In the genomic region with DNA sequence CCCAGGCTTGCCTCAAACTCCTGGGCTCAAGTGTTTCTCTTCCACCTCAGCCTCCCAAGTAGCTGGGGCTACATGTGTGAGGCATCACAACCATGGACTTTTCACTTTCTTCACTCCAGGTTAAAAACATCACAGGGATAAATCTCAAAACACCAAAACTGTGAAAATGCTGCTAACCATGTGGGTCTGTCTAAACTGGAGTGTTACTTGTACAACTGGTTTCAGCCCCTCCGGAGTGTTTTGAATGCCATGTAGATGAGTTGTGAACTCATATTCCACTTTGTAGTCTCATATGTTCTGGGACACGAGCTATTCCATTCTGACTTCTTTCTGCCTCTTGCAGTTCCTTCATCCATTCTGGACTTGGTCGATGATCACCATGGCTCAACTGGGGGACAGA, we compare ENCODE assay signal across 29 cellular contexts.
"Had no signal": no experiment of that assay in that cellular context is flagged by ENCODE, and none has a peak within 500 bp of the region (broad histone marks: within the 10 kb centered on the region; RNA-seq: fewer than 3 reads in every experiment).

No MANE protein-coding gene starts in this region.

- H3K36me3 Mint-ChIP-seq: naive B cell; natural killer cell; stimulated activated memory B cell treated with anti-CD40 and anti-IgM and Interleukin-4, amounts not matched to agents 10 μg/mL and 1 μg/mL and 100 μg/mL, for 72 hours had no signal

- H3K4me1 Mint-ChIP-seq: naive B cell, natural killer cell had no signal

- H3K27me3 Mint-ChIP-seq: progenitor cell of endocrine pancreas had no signal

- H3K9me3 ChIP-seq: left ventricle myocardium inferior, neutrophil, ovary, right atrium auricular region, right lobe of liver, tibial nerve, upper lobe of right lung, uterus had no signal

- DNase-seq: hippocampal formation; kidney; left ventricle myocardium inferior; mesendoderm; naive B cell; natural killer cell; nephron progenitor cell; occipital lobe; ovary; right lobe of liver; stimulated activated CD4-positive, alpha-beta T cell treated with anti-CD3 and anti-CD28 coated beads, Interleukin-1b, Interleukin-23, amount 100 ng/mL, for 48 hours; stimulated activated CD4-positive, alpha-beta T cell treated with anti-CD3 and anti-CD28 coated beads, Interleukin-2, amount 100 ng/mL, for 48 hours; stimulated activated CD4-positive, alpha-beta T cell treated with anti-CD3 and anti-CD28 coated beads, Interleukin-4, amount 100 ng/mL, for 4 hours; stimulated activated CD8-positive, alpha-beta memory T cell treated with anti-CD3 and anti-CD28 coated beads, Interleukin-4, amount 100 ng/mL, for 48 hours; stimulated activated naive CD4-positive, alpha-beta T cell treated with Interleukin-2 at 50 U/mL for 16 hours; stimulated activated naive CD8-positive, alpha-beta T cell treated with anti-CD3 and anti-CD28 coated beads, Interleukin-15, amount 100 ng/mL, for 72 hours; substantia nigra; upper lobe of right lung; uterus had no signal

- H3K27me3 ChIP-seq: neural progenitor cell, ovary, right atrium auricular region, right lobe of liver, upper lobe of right lung, uterus had no signal

- FAIRE-seq: islet of Langerhans, kidney had no signal

- H3K4me1 ChIP-seq: neural progenitor cell, right lobe of liver had no signal

- H3K27ac ChIP-seq: left ventricle myocardium inferior, neural progenitor cell, neutrophil, ovary, right atrium auricular region, right lobe of liver, tibial nerve, upper lobe of right lung, uterus had no signal

- ATAC-seq: natural killer cell; right lobe of liver; stimulated activated memory B cell treated with anti-CD40 and anti-IgM and Interleukin-4, amounts not matched to agents 10 μg/mL and 1 μg/mL and 100 μg/mL, for 72 hours; stimulated activated naive CD8-positive, alpha-beta T cell treated with anti-CD3 and anti-CD28 coated beads, Interleukin-15, amount 100 ng/mL, for 72 hours; upper lobe of right lung had no signal

- H3K4me3 ChIP-seq: left ventricle myocardium inferior, lung, neural progenitor cell, ovary, right atrium auricular region, right lobe of liver, smooth muscle cell, tibial nerve, upper lobe of right lung, uterus had no signal

- H3K36me3 ChIP-seq: left ventricle myocardium inferior, neural progenitor cell, neutrophil, right atrium auricular region, right lobe of liver, uterus had no signal

- H3K27ac Mint-ChIP-seq: mesothelial cell of epicardium; naive B cell; natural killer cell; nephron progenitor cell; neural progenitor cell; progenitor cell of endocrine pancreas; stimulated activated memory B cell treated with anti-CD40 and anti-IgM and Interleukin-4, amounts not matched to agents 10 μg/mL and 1 μg/mL and 100 μg/mL, for 72 hours had no signal

- H3K4me3 Mint-ChIP-seq: mesothelial cell of epicardium; naive B cell; natural killer cell; nephron progenitor cell; neural progenitor cell; stimulated activated memory B cell treated with anti-CD40 and anti-IgM and Interleukin-4, amounts not matched to agents 10 μg/mL and 1 μg/mL and 100 μg/mL, for 72 hours; stimulated activated naive CD8-positive, alpha-beta T cell treated with anti-CD3 and anti-CD28 coated beads, Interleukin-15, amount 100 ng/mL, for 72 hours had no signal

- H3K9me3 Mint-ChIP-seq: mesothelial cell of epicardium; nephron progenitor cell; neural progenitor cell; stimulated activated memory B cell treated with anti-CD40 and anti-IgM and Interleukin-4, amounts not matched to agents 10 μg/mL and 1 μg/mL and 100 μg/mL, for 72 hours; stimulated activated naive CD8-positive, alpha-beta T cell treated with anti-CD3 and anti-CD28 coated beads, Interleukin-15, amount 100 ng/mL, for 72 hours had no signal
